In genomic region chrX:85698921-85699320, GRCh38 we compare ENCODE assay signal across 25 cellular contexts.
"Had no signal": no experiment of that assay in that cellular context is flagged by ENCODE, and none has a peak within 500 bp of the region (broad histone marks: within the 10 kb centered on the region; RNA-seq: fewer than 3 reads in every experiment).

No MANE protein-coding gene starts in this region.

- H3K36me3 Mint-ChIP-seq: activated CD8-positive, alpha-beta memory T cell treated with anti-CD3 and anti-CD28 coated beads, Interleukin-2, amount 10 ng/mL, durations not matched to agents 7 days and 5 days; activated naive CD4-positive, alpha-beta T cell treated with anti-CD3 and anti-CD28 coated beads, Interleukin-2, amount 50 U/mL, for 24 hours; naive thymus-derived CD4-positive, alpha-beta T cell had no signal

- H3K27me3 Mint-ChIP-seq: activated B cell treated with CpG ODN at 0.5 μM for 24 hours; activated CD8-positive, alpha-beta memory T cell treated with anti-CD3 and anti-CD28 coated beads, Interleukin-2, amount 10 ng/mL, durations not matched to agents 7 days and 5 days; activated naive CD4-positive, alpha-beta T cell treated with anti-CD3 and anti-CD28 coated beads, Interleukin-2, amount 50 U/mL, for 24 hours; activated naive CD8-positive, alpha-beta T cell treated with anti-CD3 and anti-CD28 coated beads, Interleukin-2, amount 50 U/mL, for 24 hours; dendritic cell treated with granulocyte-macrophage colony-stimulating factor and Interleukin-4, amounts not matched to agents 40 ng/mL and 50 ng/mL, for 4 days; naive thymus-derived CD4-positive, alpha-beta T cell had no signal

- H3K9me3 Mint-ChIP-seq: activated B cell treated with CpG ODN at 0.5 μM for 24 hours had no signal

- H3K4me3 Mint-ChIP-seq: activated B cell treated with CpG ODN at 0.5 μM for 24 hours; activated CD8-positive, alpha-beta memory T cell treated with anti-CD3 and anti-CD28 coated beads, Interleukin-2, amount 10 ng/mL, durations not matched to agents 7 days and 5 days; activated CD8-positive, alpha-beta T cell treated with anti-CD3 and anti-CD28 coated beads, Interleukin-2, amount 10 ng/mL, durations not matched to agents 7 days and 5 days; activated naive CD4-positive, alpha-beta T cell treated with anti-CD3 and anti-CD28 coated beads, Interleukin-2, amount 50 U/mL, for 24 hours; activated naive CD8-positive, alpha-beta T cell treated with anti-CD3 and anti-CD28 coated beads, Interleukin-2, amount 50 U/mL, for 24 hours; dendritic cell treated with granulocyte-macrophage colony-stimulating factor and Interleukin-4, amounts not matched to agents 40 ng/mL and 50 ng/mL, for 4 days; naive thymus-derived CD4-positive, alpha-beta T cell; T-helper 1 cell treated with Interleukin-12 subunit alpha and Interleukin-12 subunit beta and Interleukin-4 antibody, amounts not matched to agents 30 μg/mL and 1 μg/mL, for 36 hours had no signal

- DNase-seq: activated B cell treated with CpG ODN at 0.5 μM for 24 hours; activated CD4-positive, alpha-beta T cell treated with anti-CD3 and anti-CD28 coated beads, Interleukin-2, amount 50 U/mL, for 1 hour; activated CD8-positive, alpha-beta memory T cell treated with anti-CD3 and anti-CD28 coated beads, Interleukin-2, amount 10 ng/mL, durations not matched to agents 7 days and 5 days; activated CD8-positive, alpha-beta T cell treated with anti-CD3 and anti-CD28 coated beads, Interleukin-2, amount 10 ng/mL, durations not matched to agents 7 days and 5 days; activated naive CD8-positive, alpha-beta T cell treated with anti-CD3 and anti-CD28 coated beads, Interleukin-2, amount 50 U/mL, for 24 hours; activated T-cell treated with anti-CD3 and anti-CD28 coated beads, Interleukin-2, amount 50 U/mL, for 48 hours; amygdala; caudate nucleus; effector CD4-positive, alpha-beta T cell; esophagus squamous epithelium; foreskin melanocyte; left colon; midbrain; naive thymus-derived CD4-positive, alpha-beta T cell; nucleus accumbens; stimulated activated CD4-positive, alpha-beta T cell treated with anti-CD3 and anti-CD28 coated beads, Interleukin-2, amount 100 ng/mL, for 48 hours; stimulated activated naive CD8-positive, alpha-beta T cell treated with anti-CD3 and anti-CD28 coated beads, Interleukin-15, Interleukin-2, amounts not matched to agents 100 U/mL and 50 U/mL, for 24 hours; SW 1271; testis; trophoblast cell had no signal

- ATAC-seq: activated CD8-positive, alpha-beta memory T cell treated with anti-CD3 and anti-CD28 coated beads, Interleukin-2, amount 10 ng/mL, durations not matched to agents 7 days and 5 days; activated CD8-positive, alpha-beta T cell treated with anti-CD3 and anti-CD28 coated beads, Interleukin-2, amount 10 ng/mL, durations not matched to agents 7 days and 5 days; activated naive CD8-positive, alpha-beta T cell treated with anti-CD3 and anti-CD28 coated beads, Interleukin-2, amount 50 U/mL, for 24 hours; left colon; naive thymus-derived CD4-positive, alpha-beta T cell; pancreas; stimulated activated naive CD8-positive, alpha-beta T cell treated with anti-CD3 and anti-CD28 coated beads, Interleukin-15, Interleukin-2, amounts not matched to agents 100 U/mL and 50 U/mL, for 24 hours had no signal

- H3K27ac Mint-ChIP-seq: activated B cell treated with CpG ODN at 0.5 μM for 24 hours; activated CD8-positive, alpha-beta memory T cell treated with anti-CD3 and anti-CD28 coated beads, Interleukin-2, amount 10 ng/mL, durations not matched to agents 7 days and 5 days; activated CD8-positive, alpha-beta T cell treated with anti-CD3 and anti-CD28 coated beads, Interleukin-2, amount 10 ng/mL, durations not matched to agents 7 days and 5 days; activated naive CD4-positive, alpha-beta T cell treated with anti-CD3 and anti-CD28 coated beads, Interleukin-2, amount 50 U/mL, for 24 hours; activated naive CD8-positive, alpha-beta T cell treated with anti-CD3 and anti-CD28 coated beads, Interleukin-2, amount 50 U/mL, for 24 hours; activated T-helper 2 cell treated with anti-CD3 and anti-CD28 coated beads, Interferon-gamma antibody, Interleukin-2, Interleukin-4, amounts not matched to agents 10 μg/mL and 5 μg/mL and 100 μg/mL, durations not matched to agents 14 hours and 24 hours and 36 hours; dendritic cell treated with granulocyte-macrophage colony-stimulating factor and Interleukin-4, amounts not matched to agents 40 ng/mL and 50 ng/mL, for 4 days; naive thymus-derived CD4-positive, alpha-beta T cell; T-helper 1 cell treated with Interleukin-12 subunit alpha and Interleukin-12 subunit beta and Interleukin-4 antibody, amounts not matched to agents 30 μg/mL and 1 μg/mL, for 36 hours had no signal

- H3K4me1 Mint-ChIP-seq: activated B cell treated with CpG ODN at 0.5 μM for 24 hours; activated CD8-positive, alpha-beta memory T cell treated with anti-CD3 and anti-CD28 coated beads, Interleukin-2, amount 10 ng/mL, durations not matched to agents 7 days and 5 days; activated naive CD4-positive, alpha-beta T cell treated with anti-CD3 and anti-CD28 coated beads, Interleukin-2, amount 50 U/mL, for 24 hours; activated naive CD8-positive, alpha-beta T cell treated with anti-CD3 and anti-CD28 coated beads, Interleukin-2, amount 50 U/mL, for 24 hours; naive thymus-derived CD4-positive, alpha-beta T cell had no signal
